11 cellular contexts compared by ENCODE assay signal in genomic region chr3:5053021-5053831, GRCh38.
DNase-seq lines count a peak whose midpoint lies in the region; ATAC-seq and TF ChIP-seq lines count a peak whose summit lies in the region.
"Had no signal": no experiment of that assay in that cellular context is flagged by ENCODE, and none has a peak within 500 bp of the region (broad histone marks: within the 10 kb centered on the region; RNA-seq: fewer than 3 reads in every experiment).

No MANE protein-coding gene starts in this region.

- no peaks in the 10 kb centered on the region for H3K9me3 ChIP-seq in gastrocnemius medialis
- H3K9me3 ChIP-seq: pancreas had no signal

- intact Hi-C loops in gastrocnemius medialis (cut with DNase I; ENCODE audit: low total_unique reads), result loop anchor here (2.0 to 5.0 kb wide), 5 partner anchors 64 to 246 kb away; partner anchors contain the start of gene ARL8B

- H3K36me3 ChIP-seq in gastrocnemius medialis, result no peaks in the 10 kb centered on the region
- H3K36me3 ChIP-seq: pancreas had no signal

- H3K4me1 ChIP-seq in gastrocnemius medialis, result peaks cover 54 to 57% of the 10 kb centered on the region in 2 donors
- H3K4me1 ChIP-seq: pancreas had no signal

- no peak for TF ChIP-seq CTCF in fibroblast of the aortic adventitia (IDR thresholded peaks at IDR 0.05; ENCODE audit: insufficient read depth, low read length)
- no peak for TF ChIP-seq CTCF in gastrocnemius medialis (IDR thresholded peaks at IDR 0.05 in 4 of 5, conservative IDR thresholded peaks at IDR 0.05 in 1 of 5)
- no peak for TF ChIP-seq CTCF in GM20000 (IDR thresholded peaks at IDR 0.05; ENCODE audit: extremely low read depth, missing control alignments)

- TF ChIP-seq POLR2A in gastrocnemius medialis (IDR thresholded peaks at IDR 0.05), result no peak

- peak; percentile 80 for DNase-seq in EH (ENCODE audit: low read depth)
- DNase-seq in NOMO-1 treated with DMSO at 0.1 percent for 48 hours (lab: John Stamatoyannopoulos, UW; ENCODE audit: unreplicated experiment), result peak; percentile 11
- peak; percentile 66 for DNase-seq in fibroblast of the aortic adventitia (ENCODE audit: low read depth)
- peak in 1 of 2 donors; percentile 45 for DNase-seq in gastrocnemius medialis
- DNase-seq in stimulated activated naive CD4-positive, alpha-beta T cell (lab: John Stamatoyannopoulos, UW), result no peak
- no peak for DNase-seq in germinal center (ENCODE audit: low spot score)
- DNase-seq in GM20000 (ENCODE audit: low spot score), result no peak
- DNase-seq: NCI-H2171, T-helper 9 cell had no signal

- H3K4me3 ChIP-seq in fibroblast of the aortic adventitia (ENCODE audit: low read depth, low read length) (no peak overlapping the region), gastrocnemius medialis (no peak overlapping the region)
- H3K4me3 ChIP-seq: pancreas had no signal

- in situ Hi-C loops in gastrocnemius medialis (cut with MboI; ENCODE audit: low sequenced_read_pairs in 4 of 4), result loop anchor here in 2 of 4 donors (10.0 kb wide), 1 partner anchor 338 kb away; no protein-coding TSS in a partner anchor

- ATAC-seq in gastrocnemius medialis (peak in 1 of 2 donors; percentile 77), GM21367 (IDR thresholded peaks at IDR 0.05; ENCODE audit: unreplicated experiment) (no peak)

- no peaks in the 10 kb centered on the region for H3K27me3 ChIP-seq in gastrocnemius medialis
- H3K27me3 ChIP-seq: pancreas had no signal

- H3K27ac ChIP-seq in gastrocnemius medialis, result peak overlapping the region; percentile 83 to 92 (median 86)

Comparison
In these comparisons a context has a peak if more than half of its experiments do, and no peak if none do; other contexts are left out.
1. DNase-seq: peak in EH (single experiment), NOMO-1 treated with DMSO at 0.1 percent for 48 hours (single experiment) and fibroblast of the aortic adventitia (single experiment); none in stimulated activated naive CD4-positive, alpha-beta T cell (0 of 6), germinal center (single experiment) and GM20000 (single experiment).